8 cellular contexts compared by ENCODE assay signal in genomic region chr3:148077318-148077923, GRCh38.
DNase-seq lines count a peak whose midpoint lies in the region; ATAC-seq and TF ChIP-seq lines count a peak whose summit lies in the region.
"Had no signal": no experiment of that assay in that cellular context is flagged by ENCODE, and none has a peak within 500 bp of the region (broad histone marks: within the 10 kb centered on the region; RNA-seq: fewer than 3 reads in every experiment).

No MANE protein-coding gene starts in this region.

- ATAC-seq in HG03442 (IDR thresholded peaks at IDR 0.05; ENCODE audit: unreplicated experiment) (peak; percentile 48), HG02642 (IDR thresholded peaks at IDR 0.05; ENCODE audit: poor library complexity, unreplicated experiment) (no peak), GM18517 (IDR thresholded peaks at IDR 0.05; ENCODE audit: unreplicated experiment) (no peak)

- no peak overlapping the region for H3K4ac ChIP-seq in mesendoderm (ENCODE audit: low read depth, low read length)

- H4K8ac ChIP-seq in mesendoderm (ENCODE audit: low read depth, low read length) = no peak overlapping the region

- no peak overlapping the region for H3K9ac ChIP-seq in adipocyte (ENCODE audit: low read length)
- no peak overlapping the region for H3K9ac ChIP-seq in mesendoderm (ENCODE audit: low read length)

- no peaks in the 10 kb centered on the region for H3K79me2 ChIP-seq in mesendoderm (ENCODE audit: control insufficient read depth, insufficient read depth, low read length)

- H3K9me3 ChIP-seq in adipocyte (ENCODE audit: control insufficient read depth, low read length) (no peaks in the 10 kb centered on the region), uterus (no peaks in the 10 kb centered on the region)

- H3K23ac ChIP-seq in mesendoderm (ENCODE audit: low read length) = no peak overlapping the region

- no peak overlapping the region for H2AK5ac ChIP-seq in mesendoderm (ENCODE audit: low read length)

- no peak overlapping the region for H3K56ac ChIP-seq in mesendoderm (ENCODE audit: low read length)

- H3K4me3 ChIP-seq in GM12875 (ENCODE audit: low read depth, low read length) (no peak overlapping the region), adipocyte (ENCODE audit: low read length) (no peak overlapping the region), mesendoderm (ENCODE audit: low read length) (no peak overlapping the region), uterus (no peak overlapping the region)

- H3K18ac ChIP-seq in mesendoderm (ENCODE audit: low read length) = no peak overlapping the region

- H3K4me2 ChIP-seq in mesendoderm (ENCODE audit: low read length) = no peak overlapping the region

- H4K5ac ChIP-seq in mesendoderm (ENCODE audit: low read length) = no peak overlapping the region

- H3K27ac ChIP-seq in mesendoderm (ENCODE audit: low read depth, low read length) (no peak overlapping the region), uterus (no peak overlapping the region)

- H3K27me3 ChIP-seq in adipocyte (replicated peaks; ENCODE audit: control insufficient read depth, insufficient read depth, low read length) (no peaks in the 10 kb centered on the region), mesendoderm (ENCODE audit: insufficient read depth, low read length, poor library complexity) (no peaks in the 10 kb centered on the region), uterus (no peaks in the 10 kb centered on the region)

- H3K4me1 ChIP-seq in adipocyte (ENCODE audit: control insufficient read depth, insufficient read depth, low read length) = peaks cover 9% of the 10 kb centered on the region
- H3K4me1 ChIP-seq in mesendoderm (ENCODE audit: control insufficient read depth, low read depth, low read length) = no peaks in the 10 kb centered on the region
- no peaks in the 10 kb centered on the region for H3K4me1 ChIP-seq in uterus

- no peak overlapping the region for H2BK15ac ChIP-seq in mesendoderm (replicated peaks; ENCODE audit: low read depth)

- H2BK120ac ChIP-seq in mesendoderm (ENCODE audit: low read depth, low read length) = no peak overlapping the region

- no CpG with 5 or more reads among the region's 1 CpG for WGBS in mesendoderm (ENCODE audit: extremely low coverage, insufficient coverage, low lambda C conversion rate)

- TF ChIP-seq CTCF in GM12875 (IDR thresholded peaks at IDR 0.05; ENCODE audit: borderline replicate concordance, insufficient read depth, low read depth, low read length) = peak; percentile 34; the same call in 1 of the 2 replicates
- TF ChIP-seq CTCF in uterus (IDR thresholded peaks at IDR 0.05) = peak in 1 of 4 experiments; percentile 33

- no peaks in the 10 kb centered on the region for H3K79me1 ChIP-seq in mesendoderm (ENCODE audit: low read length)

- H2BK5ac ChIP-seq in mesendoderm (ENCODE audit: low read length) = no peak overlapping the region

- no peaks in the 10 kb centered on the region for H3K36me3 ChIP-seq in adipocyte (ENCODE audit: control insufficient read depth, insufficient read depth, low read length, severe bottlenecking)
- H3K36me3 ChIP-seq in mesendoderm (ENCODE audit: control insufficient read depth, insufficient read depth, low read length) = no peaks in the 10 kb centered on the region
- H3K36me3 ChIP-seq in uterus = no peaks in the 10 kb centered on the region

- no peak for TF ChIP-seq POLR2A in uterus (IDR thresholded peaks at IDR 0.05)

- DNase-seq in adipocyte (ENCODE audit: low read depth) = peak; percentile 72
- DNase-seq in mesendoderm = peak; percentile 38
- DNase-seq in uterus = no peak
- DNase-seq: activated B cell treated with CpG ODN at 0.5 μM for 24 hours had no signal

- intact Hi-C loops in uterus (cut with DNase I; ENCODE audit: low total_unique reads) = no loop called here

Comparison
In these comparisons a context has a peak if more than half of its experiments do, and no peak if none do; other contexts are left out.
1. DNase-seq: peak in adipocyte (single experiment) and mesendoderm (single experiment); none in uterus (0 of 2).